1 cellular context compared by ENCODE assay signal in genomic region chr9:19378154-19378553, GRCh38.
TF ChIP-seq lines count a peak whose summit lies in the region.

No MANE protein-coding gene starts in this region.

TF ChIP-seq in HCT116, 20 proteins besides CTCF, POLR2A, EP300 and RAD21 (continued from another document):
- TF ChIP-seq REST (IDR thresholded peaks at IDR 0.05; ENCODE audit: low read depth) (no peak), ATF3 (IDR thresholded peaks at IDR 0.05) (no peak), SP1 (IDR thresholded peaks at IDR 0.05; ENCODE audit: low read depth) (no peak), EGR1 (IDR thresholded peaks at IDR 0.05; ENCODE audit: low read depth) (no peak), POLR2AphosphoS5 (IDR thresholded peaks at IDR 0.05; ENCODE audit: low read depth, low read length) (no peak), ZBTB33 (IDR thresholded peaks at IDR 0.05; ENCODE audit: extremely low read depth, insufficient replicate concordance, low read length) (no peak)
